In genomic region chr7:108097703-108098102, GRCh38 we compare ENCODE assay signal across 12 cellular contexts. TPM values are rescaled to one million over a fixed set of nuclear protein-coding genes. Genes with fewer than 3 reads are reported as not detected.
A peak's percentile ranks its signal among the peaks of the same experiment; 100 is the strongest.
DNase-seq lines count a peak whose midpoint lies in the region; ATAC-seq and TF ChIP-seq lines count a peak whose summit lies in the region.
"Had no signal": no experiment of that assay in that cellular context is flagged by ENCODE, and none has a peak within 500 bp of the region (broad histone marks: within the 10 kb centered on the region; RNA-seq: fewer than 3 reads in every experiment).

No MANE protein-coding gene starts in this region.

- H3K4me3 ChIP-seq in cardiac muscle cell (no peak overlapping the region), right atrium auricular region (no peak overlapping the region), upper lobe of right lung (no peak overlapping the region)

- H3K27me3 ChIP-seq in cardiac muscle cell: no peaks in the 10 kb centered on the region
- no peaks in the 10 kb centered on the region for H3K27me3 ChIP-seq in right atrium auricular region
- H3K27me3 ChIP-seq in upper lobe of right lung: no peaks in the 10 kb centered on the region

- CTCF ChIA-PET in RWPE1 (lab: Yijun Ruan, JAX): interaction anchor here (0.6 to 0.9 kb wide), 3 partner anchors 44 to 518 kb away, joined by 4 read pairs; no protein-coding TSS in a partner anchor

- H3K27ac ChIP-seq in cardiac muscle cell (no peak overlapping the region), right atrium auricular region (no peak overlapping the region), RWPE1 (no peak overlapping the region), upper lobe of right lung (no peak overlapping the region), substantia nigra (ENCODE audit: low read depth, low read length, poor library complexity, severe bottlenecking) (no peak overlapping the region)

- ATAC-seq in upper lobe of right lung: no peak

- H3K4me1 ChIP-seq in cardiac muscle cell (ENCODE audit: low read depth) (no peaks in the 10 kb centered on the region), right atrium auricular region (peaks cover 0 to 6% of the 10 kb centered on the region in 2 donors), upper lobe of right lung (peaks cover 22% of the 10 kb centered on the region)

- DNase-seq in cardiac muscle cell (ENCODE audit: low read depth in 1 of 2, low spot score in 1 of 2) (peak in 1 of 2 donors; percentile 46), right atrium auricular region (ENCODE audit: low spot score) (no peak), RWPE1 (ENCODE audit: low spot score) (peak; percentile 22), glomerular visceral epithelial cell (ENCODE audit: extremely low spot score) (peak; percentile 30), upper lobe of right lung (no peak), substantia nigra (lab: John Stamatoyannopoulos, UW) (no peak), NCI-H524 treated with DMSO at 0.1 percent for 48 hours (lab: John Stamatoyannopoulos, UW) (no peak), NOMO-1 treated with DMSO at 0.1 percent for 48 hours (lab: John Stamatoyannopoulos, UW; ENCODE audit: unreplicated experiment) (no peak)
- DNase-seq: activated CD4-positive, alpha-beta memory T cell treated with anti-CD3 and anti-CD28 coated beads, Interleukin-2, amount 10 ng/mL, durations not matched to agents 7 days and 5 days; C1 segment of cervical spinal cord; NCI-H526 treated with DMSO at 0.1 percent for 48 hours had no signal

- H3K9me3 ChIP-seq in cardiac muscle cell (ENCODE audit: low read depth): no peaks in the 10 kb centered on the region
- no peaks in the 10 kb centered on the region for H3K9me3 ChIP-seq in right atrium auricular region
- no peaks in the 10 kb centered on the region for H3K9me3 ChIP-seq in upper lobe of right lung

- intact Hi-C loops in upper lobe of right lung (cut with DNase I): no loop called here

- H3K36me3 ChIP-seq in cardiac muscle cell: no peaks in the 10 kb centered on the region
- no peaks in the 10 kb centered on the region for H3K36me3 ChIP-seq in right atrium auricular region
- no peaks in the 10 kb centered on the region for H3K36me3 ChIP-seq in upper lobe of right lung

- POLR2A ChIA-PET in RWPE1 (lab: Yijun Ruan, JAX; ENCODE audit: low non-redundant PET): no interaction called here

- TF ChIP-seq CTCF in cardiac muscle cell (IDR thresholded peaks at IDR 0.05; ENCODE audit: low read depth, low read length) (peak; percentile 38), right atrium auricular region (IDR thresholded peaks at IDR 0.05) (peak in 1 of 2 donors; percentile 51), RWPE1 (conservative IDR thresholded peaks at IDR 0.05; ENCODE audit: low read depth) (peak; percentile 22; the same call in 1 of the 2 replicates), upper lobe of right lung (IDR thresholded peaks at IDR 0.05) (peak; percentile 43)

RNA-seq across cellular contexts. Expression of gene LAMB4, which starts 32.5 kb away (rescaled TPM):
- not detected in 2 replicates for total RNA-seq in cardiac muscle cell
- polyA plus RNA-seq in cardiac muscle cell: not detected in 2 replicates
- total RNA-seq in right atrium auricular region: not detected
- total RNA-seq in upper lobe of right lung: not detected
- total RNA-seq: activated CD4-positive, alpha-beta memory T cell treated with anti-CD3 and anti-CD28 coated beads, Interleukin-2, amount 10 ng/mL, durations not matched to agents 7 days and 5 days; myocyte had no signal

Comparison
In these comparisons a context has a peak if more than half of its experiments do, and no peak if none do; other contexts are left out.
1. DNase-seq: peak in RWPE1 (single experiment) and glomerular visceral epithelial cell (single experiment); none in right atrium auricular region (single experiment), upper lobe of right lung (single experiment), substantia nigra (0 of 49), NCI-H524 treated with DMSO at 0.1 percent for 48 hours (single experiment) and NOMO-1 treated with DMSO at 0.1 percent for 48 hours (single experiment).